In genomic region chr14:51086044-51086443, GRCh38 we compare ENCODE assay signal across 22 cellular contexts.
"Had no signal": no experiment of that assay in that cellular context is flagged by ENCODE, and none has a peak within 500 bp of the region (broad histone marks: within the 10 kb centered on the region; RNA-seq: fewer than 3 reads in every experiment).

No MANE protein-coding gene starts in this region.

- H3K36me3 Mint-ChIP-seq: activated naive CD4-positive, alpha-beta T cell treated with anti-CD3 and anti-CD28 coated beads, Interleukin-2, amount 50 U/mL, for 24 hours had no signal

- H3K9me3 ChIP-seq: breast epithelium, Peyer's patch had no signal

- H3K4me3 ChIP-seq: breast epithelium, Peyer's patch had no signal

- DNase-seq: activated CD4-positive, alpha-beta T cell treated with anti-CD3 and anti-CD28 coated beads for 48 hours; activated CD4-positive, alpha-beta T cell treated with anti-CD3 and anti-CD28 coated beads, Interleukin-2, amount 50 U/mL, for 4 hours; activated CD4-positive, CD25-positive, alpha-beta regulatory T cell treated with anti-CD3 and anti-CD28 coated beads, Interleukin-2, amount 50 U/mL, for 72 hours; activated CD8-positive, alpha-beta memory T cell treated with anti-CD3 and anti-CD28 coated beads, Interleukin-2, amount 50 U/mL, for 48 hours; activated CD8-positive, alpha-beta T cell treated with anti-CD3 and anti-CD28 coated beads, Interleukin-2, amount 10 ng/mL, durations not matched to agents 7 days and 5 days; activated T-cell treated with anti-CD3 and anti-CD28 coated beads, Interleukin-2, amount 50 U/mL, for 1 hour; aorta; MV-4-11; NCI-H1092 treated with DMSO at 0.1 percent for 48 hours; NCI-H1417 treated with DMSO at 0.1 percent for 48 hours; NCI-H1694; NCI-H2029; NCI-H345; NCI-H510A; NCI-H526 treated with DMSO at 0.1 percent for 48 hours; NCI-H82; Peyer's patch; SHP77 treated with DMSO at 0.1 percent for 48 hours had no signal

- H3K27me3 ChIP-seq: breast epithelium, Peyer's patch had no signal

- H3K4me1 Mint-ChIP-seq: activated naive CD4-positive, alpha-beta T cell treated with anti-CD3 and anti-CD28 coated beads, Interleukin-2, amount 50 U/mL, for 24 hours had no signal

- H3K4me3 Mint-ChIP-seq: activated CD8-positive, alpha-beta T cell treated with anti-CD3 and anti-CD28 coated beads, Interleukin-2, amount 10 ng/mL, durations not matched to agents 7 days and 5 days; activated naive CD4-positive, alpha-beta T cell treated with anti-CD3 and anti-CD28 coated beads, Interleukin-2, amount 50 U/mL, for 24 hours; T-helper 1 cell treated with Interleukin-12 subunit alpha and Interleukin-12 subunit beta and Interleukin-4 antibody, amounts not matched to agents 30 μg/mL and 1 μg/mL, for 36 hours had no signal

- H3K4me1 ChIP-seq: breast epithelium, Peyer's patch had no signal

- ATAC-seq: activated CD8-positive, alpha-beta T cell treated with anti-CD3 and anti-CD28 coated beads, Interleukin-2, amount 10 ng/mL, durations not matched to agents 7 days and 5 days had no signal

- H3K36me3 ChIP-seq: breast epithelium, Peyer's patch had no signal

- H3K9me3 Mint-ChIP-seq: activated naive CD4-positive, alpha-beta T cell treated with anti-CD3 and anti-CD28 coated beads, Interleukin-2, amount 50 U/mL, for 24 hours; T-helper 1 cell treated with Interleukin-12 subunit alpha and Interleukin-12 subunit beta and Interleukin-4 antibody, amounts not matched to agents 30 μg/mL and 1 μg/mL, for 36 hours had no signal

- H3K27ac Mint-ChIP-seq: activated CD8-positive, alpha-beta T cell treated with anti-CD3 and anti-CD28 coated beads, Interleukin-2, amount 10 ng/mL, durations not matched to agents 7 days and 5 days; activated naive CD4-positive, alpha-beta T cell treated with anti-CD3 and anti-CD28 coated beads, Interleukin-2, amount 50 U/mL, for 24 hours; T-helper 1 cell treated with Interleukin-12 subunit alpha and Interleukin-12 subunit beta and Interleukin-4 antibody, amounts not matched to agents 30 μg/mL and 1 μg/mL, for 36 hours had no signal

- H3K27ac ChIP-seq: breast epithelium, KMS-11, Peyer's patch had no signal
